ENCODE assay signal across 1 cellular context in the genomic region with DNA sequence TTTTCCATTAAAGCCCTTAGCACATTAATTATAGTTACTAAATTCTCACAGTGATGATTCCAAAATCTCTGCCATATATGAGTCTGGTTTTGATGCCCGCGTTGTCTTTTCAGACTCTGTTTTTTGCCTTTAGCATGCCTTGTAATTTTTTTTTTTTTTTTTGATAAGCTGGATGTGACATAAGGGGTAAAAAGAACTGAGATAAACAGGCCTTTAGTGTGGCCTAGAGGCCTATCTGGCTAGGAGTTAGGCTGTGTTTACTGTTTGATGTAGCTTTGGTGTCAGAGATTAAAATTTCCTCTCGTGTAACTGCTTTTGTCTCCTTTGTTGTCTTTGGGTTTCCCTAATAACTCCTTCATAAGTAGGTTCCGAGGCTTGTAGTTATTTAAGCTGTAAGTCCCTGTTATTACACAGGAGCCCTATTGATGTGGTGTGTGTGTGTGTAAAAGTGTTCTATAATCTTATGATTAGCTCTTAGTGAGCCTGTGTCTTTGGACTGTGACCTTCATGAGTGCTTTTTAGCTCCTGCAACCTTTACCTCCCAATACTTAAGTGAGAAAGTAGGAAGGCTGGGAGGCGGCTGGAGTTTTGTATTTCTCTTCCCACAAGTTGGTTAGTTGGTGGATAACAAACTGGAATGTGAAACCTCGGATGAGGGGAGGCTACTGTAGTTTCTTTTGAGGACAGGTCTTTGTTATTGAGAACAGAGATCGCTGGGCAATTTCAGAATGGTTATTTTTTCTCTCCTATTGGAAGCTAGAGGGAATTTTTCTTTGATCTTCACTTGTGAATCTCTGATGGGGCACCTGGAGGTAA.
TF ChIP-seq lines count a peak whose summit lies in the region.

No MANE protein-coding gene starts in this region.

TF ChIP-seq in WTC11, 78 proteins besides CTCF, POLR2A, EP300 and RAD21:
- TF ChIP-seq SOX15 (CRISPR knock-in tag; IDR thresholded peaks at IDR 0.05) (no peak), SP1 (CRISPR knock-in tag; conservative IDR thresholded peaks at IDR 0.05) (0 out of 2 replicates have a peak, but pooled peaks have one; percentile 6), ZNF232 (CRISPR knock-in tag; IDR thresholded peaks at IDR 0.05) (no peak)
- TF ChIP-seq, protein P1, sequence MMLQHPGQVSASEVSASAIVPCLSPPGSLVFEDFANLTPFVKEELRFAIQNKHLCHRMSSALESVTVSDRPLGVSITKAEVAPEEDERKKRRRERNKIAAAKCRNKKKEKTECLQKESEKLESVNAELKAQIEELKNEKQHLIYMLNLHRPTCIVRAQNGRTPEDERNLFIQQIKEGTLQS (CRISPR knock-in tag; conservative IDR thresholded peaks at IDR 0.05): no peak
